In genomic region chr1:99767996-99768524, GRCh38 we compare ENCODE assay signal across 25 cellular contexts. TPM values are rescaled to one million over a fixed set of nuclear protein-coding genes. Genes with fewer than 3 reads are reported as not detected.
A peak's percentile ranks its signal among the peaks of the same experiment; 100 is the strongest.
DNase-seq lines count a peak whose midpoint lies in the region; ATAC-seq and TF ChIP-seq lines count a peak whose summit lies in the region.
"Had no signal": no experiment of that assay in that cellular context is flagged by ENCODE, and none has a peak within 500 bp of the region (broad histone marks: within the 10 kb centered on the region; RNA-seq: fewer than 3 reads in every experiment).

No MANE protein-coding gene starts in this region.

- H3K4me3 ChIP-seq in ascending aorta = no peak overlapping the region
- H3K4me3 ChIP-seq: heart left ventricle, lower lobe of right lung, prostate gland, SJSA1, thyroid gland had no signal

- no peak for TF ChIP-seq CTCF in CD4-positive, alpha-beta T cell (IDR thresholded peaks at IDR 0.05)
- TF ChIP-seq CTCF in nephron progenitor cell (IDR thresholded peaks at IDR 0.05) = no peak
- no peak for TF ChIP-seq CTCF in ascending aorta (IDR thresholded peaks at IDR 0.05)

- no peak for ATAC-seq in CD4-positive, alpha-beta T cell (ENCODE audit: poor library complexity)
- ATAC-seq: CD8-positive, alpha-beta T cell; lower lobe of right lung had no signal

- H3K36me3 ChIP-seq in ascending aorta = no peaks in the 10 kb centered on the region
- H3K36me3 ChIP-seq: heart left ventricle, lower lobe of right lung, prostate gland, SJSA1, thyroid gland had no signal

- peaks cover 0 to 32% of the 10 kb centered on the region in 2 donors for H3K4me1 ChIP-seq in ascending aorta
- H3K4me1 ChIP-seq: prostate gland, SJSA1 had no signal

- H3K27me3 ChIP-seq in CD4-positive, alpha-beta T cell (ENCODE audit: control insufficient read depth, insufficient read depth, low read length) = no peaks in the 10 kb centered on the region
- H3K27me3 ChIP-seq in ascending aorta = no peaks in the 10 kb centered on the region
- H3K27me3 ChIP-seq: heart left ventricle, SJSA1, thyroid gland had no signal

- peak overlapping the region; percentile 28 for H3K4me3 Mint-ChIP-seq in CD4-positive, alpha-beta T cell
- peak overlapping the region; percentile 89 for H3K4me3 Mint-ChIP-seq in nephron progenitor cell
- no peak overlapping the region for H3K4me3 Mint-ChIP-seq in activated CD4-positive, alpha-beta T cell treated with anti-CD3 and anti-CD28 coated beads, Interleukin-2, amount 10 ng/mL, durations not matched to agents 24 days and 14 days
- H3K4me3 Mint-ChIP-seq: activated naive CD8-positive, alpha-beta T cell treated with anti-CD3 and anti-CD28 coated beads for 36 hours; CD8-positive, alpha-beta T cell; stimulated activated naive CD8-positive, alpha-beta T cell treated with anti-CD3 and anti-CD28 coated beads, Interleukin-15, Interleukin-2, amounts not matched to agents 100 ng/mL and 50 ng/mL, for 24 hours had no signal

- no peak overlapping the region for H3K27ac ChIP-seq in CD4-positive, alpha-beta T cell (ENCODE audit: low read depth, low read length)
- H3K27ac ChIP-seq in ascending aorta = peak overlapping the region in 1 of 2 donors; percentile 14
- H3K27ac ChIP-seq: lower lobe of right lung, prostate gland, SJSA1, thyroid gland had no signal

- intact Hi-C loops in CD4-positive, alpha-beta T cell (cut with DNase I, micrococcal nuclease) = no loop called here
- intact Hi-C loops in ascending aorta (cut with DNase I) = no loop called here
- intact Hi-C loops in activated CD4-positive, alpha-beta T cell treated with anti-CD3 and anti-CD28 coated beads, Interleukin-2, amount 10 ng/mL, durations not matched to agents 24 days and 14 days (cut with micrococcal nuclease) = no loop called here

- no peaks in the 10 kb centered on the region for H3K9me3 Mint-ChIP-seq in CD4-positive, alpha-beta T cell
- H3K9me3 Mint-ChIP-seq in nephron progenitor cell = no peaks in the 10 kb centered on the region
- no peaks in the 10 kb centered on the region for H3K9me3 Mint-ChIP-seq in activated CD4-positive, alpha-beta T cell treated with anti-CD3 and anti-CD28 coated beads, Interleukin-2, amount 10 ng/mL, durations not matched to agents 24 days and 14 days
- H3K9me3 Mint-ChIP-seq: activated naive CD8-positive, alpha-beta T cell treated with anti-CD3 and anti-CD28 coated beads for 36 hours; CD8-positive, alpha-beta T cell; IgD-negative memory B cell; stimulated activated naive CD8-positive, alpha-beta T cell treated with anti-CD3 and anti-CD28 coated beads, Interleukin-15, Interleukin-2, amounts not matched to agents 100 ng/mL and 50 ng/mL, for 24 hours had no signal

- H3K36me3 Mint-ChIP-seq in CD4-positive, alpha-beta T cell (ENCODE audit: low read depth) = no peaks in the 10 kb centered on the region
- no peaks in the 10 kb centered on the region for H3K36me3 Mint-ChIP-seq in nephron progenitor cell (ENCODE audit: low read depth)
- no peaks in the 10 kb centered on the region for H3K36me3 Mint-ChIP-seq in activated CD4-positive, alpha-beta T cell treated with anti-CD3 and anti-CD28 coated beads, Interleukin-2, amount 10 ng/mL, durations not matched to agents 24 days and 14 days (ENCODE audit: low read depth)
- H3K36me3 Mint-ChIP-seq: activated naive CD8-positive, alpha-beta T cell treated with anti-CD3 and anti-CD28 coated beads for 36 hours; IgD-negative memory B cell had no signal

- H3K4me1 Mint-ChIP-seq in CD4-positive, alpha-beta T cell (ENCODE audit: low read depth) = peaks cover 8% of the 10 kb centered on the region
- H3K4me1 Mint-ChIP-seq in nephron progenitor cell = peaks cover 14% of the 10 kb centered on the region
- peaks cover 6% of the 10 kb centered on the region for H3K4me1 Mint-ChIP-seq in activated CD4-positive, alpha-beta T cell treated with anti-CD3 and anti-CD28 coated beads, Interleukin-2, amount 10 ng/mL, durations not matched to agents 24 days and 14 days

- H3K27me3 Mint-ChIP-seq in CD4-positive, alpha-beta T cell = no peaks in the 10 kb centered on the region
- no peaks in the 10 kb centered on the region for H3K27me3 Mint-ChIP-seq in nephron progenitor cell (ENCODE audit: low read depth, poor library complexity)
- peaks cover 51% of the 10 kb centered on the region for H3K27me3 Mint-ChIP-seq in activated CD4-positive, alpha-beta T cell treated with anti-CD3 and anti-CD28 coated beads, Interleukin-2, amount 10 ng/mL, durations not matched to agents 24 days and 14 days
- H3K27me3 Mint-ChIP-seq: IgD-negative memory B cell; stimulated activated naive CD8-positive, alpha-beta T cell treated with anti-CD3 and anti-CD28 coated beads, Interleukin-15, Interleukin-2, amounts not matched to agents 100 ng/mL and 50 ng/mL, for 24 hours had no signal

- DNase-seq in CD4-positive, alpha-beta T cell = no peak
- DNase-seq in M059J (ENCODE audit: low read depth) (peak; percentile 25), cerebellar cortex (ENCODE audit: low spot score) (peak; percentile 68), nephron progenitor cell (no peak), SKM-1 treated with dmso at 0.1 percent for 144 hours (lab: John Stamatoyannopoulos, UW; ENCODE audit: unreplicated experiment) (no peak), RPMI8226 (no peak), ascending aorta (ENCODE audit: low spot score in 2 of 2) (no peak)
- no peak for DNase-seq in activated CD4-positive, alpha-beta T cell treated with anti-CD3 and anti-CD28 coated beads, Interleukin-2, amount 10 ng/mL, durations not matched to agents 24 days and 14 days
- DNase-seq: activated CD4-positive, alpha-beta T cell treated with anti-CD3 and anti-CD28 coated beads for 4 hours; activated CD8-positive, alpha-beta memory T cell treated with anti-CD3 and anti-CD28 coated beads for 24 hours; activated effector memory CD4-positive, alpha-beta T cell treated with anti-CD3 and anti-CD28 coated beads, Interleukin-2, amount 50 U/mL, for 16 hours; activated naive CD8-positive, alpha-beta T cell treated with anti-CD3 and anti-CD28 coated beads for 36 hours; CD8-positive, alpha-beta T cell; cerebellar nuclear complex; kidney glomerular epithelial cell; lower lobe of right lung; NCI-H1092 treated with DMSO at 0.1 percent for 48 hours; NCI-H187 treated with DMSO at 0.1 percent for 48 hours; NCI-H526 treated with DMSO at 0.1 percent for 48 hours; thyroid gland had no signal

- CTCF ChIA-PET in CD4-positive, alpha-beta T cell (lab: Charles Lee) = no interaction called here

- POLR2A ChIA-PET in CD4-positive, alpha-beta T cell (lab: Charles Lee) = no interaction called here

- H3K9me3 ChIP-seq in CD4-positive, alpha-beta T cell (ENCODE audit: control insufficient read depth, low read length) = no peaks in the 10 kb centered on the region
- no peaks in the 10 kb centered on the region for H3K9me3 ChIP-seq in ascending aorta
- H3K9me3 ChIP-seq: heart left ventricle, lower lobe of right lung, prostate gland, SJSA1, thyroid gland had no signal

- no peak overlapping the region for H3K27ac Mint-ChIP-seq in CD4-positive, alpha-beta T cell
- no peak overlapping the region for H3K27ac Mint-ChIP-seq in nephron progenitor cell
- no peak overlapping the region for H3K27ac Mint-ChIP-seq in activated CD4-positive, alpha-beta T cell treated with anti-CD3 and anti-CD28 coated beads, Interleukin-2, amount 10 ng/mL, durations not matched to agents 24 days and 14 days
- H3K27ac Mint-ChIP-seq: activated naive CD8-positive, alpha-beta T cell treated with anti-CD3 and anti-CD28 coated beads for 36 hours; CD8-positive, alpha-beta T cell; IgD-negative memory B cell; stimulated activated naive CD8-positive, alpha-beta T cell treated with anti-CD3 and anti-CD28 coated beads, Interleukin-15, Interleukin-2, amounts not matched to agents 100 ng/mL and 50 ng/mL, for 24 hours had no signal

RNA-seq across cellular contexts. Expression of gene FRRS1, which starts 1.6 kb away (rescaled TPM):
- 1 to 10 TPM in 1 of 2 experiments, under 1 TPM in 1; 0.33 to 1.1 TPM for total RNA-seq in CD4-positive, alpha-beta T cell
- total RNA-seq in M059J (2014; rRNA removed; shearing (Covaris generic)) = 12.8 and 14.7 TPM in 2 replicates
- total RNA-seq in ascending aorta = 0.32 TPM
- total RNA-seq in activated CD4-positive, alpha-beta T cell treated with anti-CD3 and anti-CD28 coated beads, Interleukin-2, amount 10 ng/mL, durations not matched to agents 24 days and 14 days = 0.24 and 0.28 TPM in 2 replicates

Comparison
In these comparisons a context has a peak if more than half of its experiments do, and no peak if none do; other contexts are left out.
1. DNase-seq: peak in M059J (single experiment) and cerebellar cortex (single experiment); none in CD4-positive, alpha-beta T cell (0 of 10), nephron progenitor cell (single experiment), SKM-1 treated with dmso at 0.1 percent for 144 hours (single experiment), RPMI8226 (single experiment), ascending aorta (0 of 2) and activated CD4-positive, alpha-beta T cell treated with anti-CD3 and anti-CD28 coated beads, Interleukin-2, amount 10 ng/mL, durations not matched to agents 24 days and 14 days (single experiment).